In the genomic region with DNA sequence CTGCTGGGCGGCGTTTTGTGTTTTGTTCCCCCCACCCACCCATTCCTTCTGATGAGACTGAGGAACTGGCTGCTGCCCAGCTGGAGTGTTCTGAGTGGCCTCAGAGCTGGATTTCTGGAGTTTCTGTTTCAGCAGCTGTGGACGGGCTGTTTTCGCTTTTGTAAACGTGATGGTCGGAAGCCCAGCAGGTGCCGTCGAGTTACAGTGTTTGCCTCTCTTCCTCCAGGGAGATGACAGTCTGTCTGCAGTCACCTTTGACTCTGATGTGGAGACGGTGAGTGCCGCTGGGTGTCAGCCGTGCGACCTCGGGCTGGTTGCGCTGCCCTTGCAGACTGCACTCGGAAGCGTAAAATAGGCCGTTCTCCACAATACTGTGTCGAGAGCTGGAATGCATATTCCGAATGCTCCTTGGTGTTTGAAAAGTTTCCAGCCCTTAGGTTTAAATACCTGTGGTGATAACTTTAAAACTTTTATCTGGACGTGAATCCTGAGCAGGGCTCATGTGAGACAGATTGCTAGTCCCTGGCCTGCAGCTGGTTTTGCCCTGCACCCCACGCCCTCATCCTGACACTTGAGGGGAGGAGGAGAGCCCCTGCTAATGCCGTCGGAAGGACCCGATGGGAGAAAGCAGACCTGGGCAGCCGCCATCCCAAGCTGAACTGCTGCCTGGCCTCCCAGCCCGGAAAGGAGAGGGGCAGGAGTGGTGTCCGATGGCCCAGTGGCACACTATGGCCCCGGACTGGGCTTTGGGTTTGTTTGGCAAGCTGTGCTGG, we compare ENCODE assay signal across 8 cellular contexts. TPM values are rescaled to one million over a fixed set of nuclear protein-coding genes. Genes with fewer than 3 reads are reported as not detected.
DNase-seq lines count a peak whose midpoint lies in the region; ATAC-seq and TF ChIP-seq lines count a peak whose summit lies in the region.

No MANE protein-coding gene starts in this region.

- 0 out of 2 replicates have a peak, but pooled peaks cover 11% of the 10 kb centered on the region for H4K20me1 ChIP-seq in PC-9 (ENCODE audit: insufficient read depth)

- H3K27ac Mint-ChIP-seq in type B pancreatic cell: peak overlapping the region; percentile 48

- H3K4me3 ChIP-seq in uterus (no peak overlapping the region), PC-9 (no peak overlapping the region)

- H3K4me2 ChIP-seq in PC-9: no peak overlapping the region

- no peak overlapping the region for H3K27ac ChIP-seq in uterus
- H3K27ac ChIP-seq in PC-9: no peak overlapping the region

- CTCF ChIA-PET in PC-9 (lab: Charles Lee): no interaction called here

- BruUV-seq in PC-9 (replicated peaks; lab: Mats Ljungman, UMichigan): no TSS peak

- H3K9me3 ChIP-seq in uterus (no peaks in the 10 kb centered on the region), PC-9 (ENCODE audit: insufficient read depth, low read depth) (no peaks in the 10 kb centered on the region)

- H3K27me3 ChIP-seq in uterus (no peaks in the 10 kb centered on the region), PC-9 (ENCODE audit: insufficient read depth, low read depth) (no peaks in the 10 kb centered on the region)

- no peak for TF ChIP-seq POLR2A in uterus (IDR thresholded peaks at IDR 0.05)

- DNase-seq in stimulated activated CD4-positive, alpha-beta T cell treated with anti-CD3 and anti-CD28 coated beads, Interleukin-1b, Interleukin-23, amount 100 ng/mL, for 48 hours: peak; percentile 27
- no peak for DNase-seq in stimulated activated CD4-positive, alpha-beta T cell treated with anti-CD3 and anti-CD28 coated beads, Interleukin-2, amount 100 ng/mL, for 48 hours
- DNase-seq in ecto neural progenitor cell (ENCODE audit: low spot score) (peak; percentile 54), type B pancreatic cell (ENCODE audit: extremely low spot score, unreplicated experiment) (no peak), uterus (no peak), PC-9 (no peak)
- no peak for DNase-seq in activated CD8-positive, alpha-beta memory T cell treated with anti-CD3 and anti-CD28 coated beads, Interleukin-2, amount 50 U/mL, for 48 hours

- no peaks in the 10 kb centered on the region for H3K9me3 Mint-ChIP-seq in type B pancreatic cell

- peaks cover 27% of the 10 kb centered on the region for H3K4me1 Mint-ChIP-seq in type B pancreatic cell (ENCODE audit: unreplicated experiment)

- TF ChIP-seq CTCF in type B pancreatic cell (conservative IDR thresholded peaks at IDR 0.05) (no peak), uterus (IDR thresholded peaks at IDR 0.05) (no peak), PC-9 (conservative IDR thresholded peaks at IDR 0.05) (no peak)

- H3K4me3 Mint-ChIP-seq in type B pancreatic cell: no peak overlapping the region

- no peaks in the 10 kb centered on the region for H3K27me3 Mint-ChIP-seq in type B pancreatic cell

- intact Hi-C loops in uterus (cut with DNase I; ENCODE audit: low total_unique reads) (no loop called here), PC-9 (cut with micrococcal nuclease; ENCODE audit: unreplicated experiment) (no loop called here)

- H3K79me2 ChIP-seq in PC-9 (ENCODE audit: low read depth): 0 out of 2 replicates have a peak, but pooled peaks cover 11% of the 10 kb centered on the region

- no peaks in the 10 kb centered on the region for H3K9me2 ChIP-seq in PC-9 (ENCODE audit: insufficient read depth)

- POLR2A ChIA-PET in PC-9 (lab: Charles Lee; ENCODE audit: unreplicated experiment): no interaction called here

- H3K36me3 Mint-ChIP-seq in type B pancreatic cell: no peaks in the 10 kb centered on the region

- peak; percentile 71 for ATAC-seq in HG03196 (IDR thresholded peaks at IDR 0.05; ENCODE audit: unreplicated experiment)

- no peaks in the 10 kb centered on the region for H3K4me1 ChIP-seq in uterus
- H3K4me1 ChIP-seq in PC-9 (replicated peaks; ENCODE audit: insufficient read depth): no peaks in the 10 kb centered on the region

- no peak overlapping the region for H2AFZ ChIP-seq in PC-9

- peaks cover 16% of the 10 kb centered on the region for H3F3A ChIP-seq in PC-9 (ENCODE audit: insufficient read depth, low read depth)

- H3K36me3 ChIP-seq in uterus (no peaks in the 10 kb centered on the region), PC-9 (ENCODE audit: low read depth) (no peaks in the 10 kb centered on the region)

RNA-seq across cellular contexts. Expression of gene IQCE, which starts 8.3 kb away (rescaled TPM):
- total RNA-seq in type B pancreatic cell (ENCODE audit: low replicate concordance): 25.7 and 35.2 TPM in 2 replicates
- total RNA-seq in uterus: 10 to 100 TPM in 3 of 4 donors, 1 to 10 TPM in 1; 6.8 to 28.0 (median 16.9) TPM
- total RNA-seq in PC-9 (2021): 28.3 and 35.8 TPM in 2 replicates

RNA-seq across cellular contexts. Expression of gene BRAT1, which starts 11.8 kb away (rescaled TPM):
- total RNA-seq in type B pancreatic cell (ENCODE audit: low replicate concordance): 25.2 and 40.3 TPM in 2 replicates
- 10 to 100 TPM; 10.3 to 44.3 (median 36.0) TPM for total RNA-seq in uterus
- total RNA-seq in PC-9 (2021): 53.9 and 57.7 TPM in 2 replicates

RNA-seq across cellular contexts. Expression of gene LFNG, which starts 47.5 kb away (rescaled TPM):
- total RNA-seq in type B pancreatic cell (ENCODE audit: low replicate concordance) (5.0 and 15.3 TPM in 2 replicates), uterus (10 to 100 TPM in 2 of 4 donors, 1 to 10 TPM in 1, not detected in 1; 2.3 to 30.5 (median 26.5) TPM), PC-9 (2021) (21.3 and 24.7 TPM in 2 replicates)

Comparison
In these comparisons a context has a peak if more than half of its experiments do, and no peak if none do; other contexts are left out.
1. DNase-seq: peak in stimulated activated CD4-positive, alpha-beta T cell treated with anti-CD3 and anti-CD28 coated beads, Interleukin-1b, Interleukin-23, amount 100 ng/mL, for 48 hours (single experiment) and ecto neural progenitor cell (single experiment); none in stimulated activated CD4-positive, alpha-beta T cell treated with anti-CD3 and anti-CD28 coated beads, Interleukin-2, amount 100 ng/mL, for 48 hours (0 of 2), type B pancreatic cell (single experiment), activated CD8-positive, alpha-beta memory T cell treated with anti-CD3 and anti-CD28 coated beads, Interleukin-2, amount 50 U/mL, for 48 hours (single experiment), uterus (0 of 2) and PC-9 (0 of 2).